ENCODE assay signal across 7 cellular contexts in the genomic region with DNA sequence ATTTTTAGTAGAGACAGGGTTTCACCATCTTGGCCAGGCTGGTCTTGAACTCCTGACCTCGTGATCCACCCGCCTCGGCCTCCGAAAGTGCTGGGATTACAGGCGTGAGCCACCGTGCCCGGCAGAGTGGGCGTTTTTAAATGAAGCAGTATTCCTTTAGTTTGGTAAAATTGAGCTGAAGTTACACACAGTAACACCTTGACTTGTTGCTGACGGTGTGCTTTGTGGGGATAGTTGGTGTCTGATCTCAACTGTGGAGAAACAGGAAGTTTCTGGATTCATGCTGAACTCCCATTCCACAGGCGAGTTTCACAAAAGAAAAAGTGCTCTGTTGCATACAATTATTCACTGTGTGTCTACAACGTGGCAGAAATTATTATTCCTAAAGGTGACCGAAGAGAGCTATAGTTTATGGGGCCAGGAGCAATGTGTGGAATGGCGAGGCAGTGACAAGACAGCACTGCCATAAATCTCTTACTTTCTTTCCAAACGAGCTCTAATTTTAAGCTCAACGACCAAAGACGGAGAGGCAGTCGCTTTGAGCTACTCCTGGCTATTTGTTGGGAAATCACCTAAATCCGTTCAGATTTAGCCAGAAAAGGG. TPM values are rescaled to one million over a fixed set of nuclear protein-coding genes. Genes with fewer than 3 reads are reported as not detected.
A peak's percentile ranks its signal among the peaks of the same experiment; 100 is the strongest.
DNase-seq lines count a peak whose midpoint lies in the region; ATAC-seq and TF ChIP-seq lines count a peak whose summit lies in the region.

No MANE protein-coding gene starts in this region.

- peak overlapping the region; percentile 78 for H3K9ac ChIP-seq in skeletal muscle satellite cell (ENCODE audit: low read depth, low read length)

- H3K4me3 ChIP-seq in RWPE2 (ENCODE audit: severe bottlenecking) (peak overlapping the region; percentile 41), fibroblast of the aortic adventitia (ENCODE audit: low read depth, low read length) (peak overlapping the region; percentile 76), skeletal muscle satellite cell (ENCODE audit: low read length) (peak overlapping the region; percentile 86)

- no peaks in the 10 kb centered on the region for H3K9me3 ChIP-seq in RWPE2 (ENCODE audit: severe bottlenecking)
- H3K9me3 ChIP-seq in skeletal muscle satellite cell (replicated peaks; ENCODE audit: low read length), result no peaks in the 10 kb centered on the region

- peak overlapping the region; percentile 99 for H3K4me2 ChIP-seq in skeletal muscle satellite cell (ENCODE audit: low read length)

- no peak for DNase-seq in RWPE2 (ENCODE audit: low spot score)
- DNase-seq in fibroblast of the aortic adventitia (ENCODE audit: low read depth), result no peak
- no peak for DNase-seq in stimulated activated CD8-positive, alpha-beta memory T cell treated with anti-CD3 and anti-CD28 coated beads, Interleukin-4, amount 100 ng/mL, for 48 hours
- no peak for DNase-seq in hypothalamus (lab: John Stamatoyannopoulos, UW)
- DNase-seq in RKO (ENCODE audit: low spot score), result no peak

- ATAC-seq in GM21423 (IDR thresholded peaks at IDR 0.05; ENCODE audit: unreplicated experiment) (peak; percentile 31), RWPE2 (ENCODE audit: low read depth) (peak; percentile 7)

- H3K4me1 ChIP-seq in RWPE2 (ENCODE audit: insufficient read depth, poor library complexity, severe bottlenecking) (no peaks in the 10 kb centered on the region), skeletal muscle satellite cell (ENCODE audit: control insufficient read depth, insufficient read depth, low read length) (peaks cover 13% of the 10 kb centered on the region)

- H3K27me3 ChIP-seq in RWPE2 (ENCODE audit: insufficient read depth, poor library complexity, severe bottlenecking) (no peaks in the 10 kb centered on the region), skeletal muscle satellite cell (ENCODE audit: control insufficient read depth, insufficient read depth, low read length) (no peaks in the 10 kb centered on the region)

- TF ChIP-seq CTCF in RWPE2 (IDR thresholded peaks at IDR 0.05; ENCODE audit: poor library complexity, severe bottlenecking) (no peak), fibroblast of the aortic adventitia (IDR thresholded peaks at IDR 0.05; ENCODE audit: insufficient read depth, low read length) (no peak)

- H3K36me3 ChIP-seq in RWPE2 (ENCODE audit: low read depth) (no peaks in the 10 kb centered on the region), skeletal muscle satellite cell (ENCODE audit: insufficient read depth, low read length) (peaks cover 3% of the 10 kb centered on the region)

- H3K27ac ChIP-seq in RWPE2 (ENCODE audit: poor library complexity, severe bottlenecking), result peak overlapping the region; percentile 12

RNA-seq across cellular contexts. Expression of gene CABYR, which starts 0.5 kb away (rescaled TPM):
- 4.6 and 7.3 TPM in 2 replicates for total RNA-seq in fibroblast of the aortic adventitia (ENCODE audit: low replicate concordance)
- 0.87 and 2.8 TPM in 2 replicates for total RNA-seq in skeletal muscle satellite cell (2012; rRNA removed)
